ENCODE assay signal across 26 cellular contexts in the genomic region with DNA sequence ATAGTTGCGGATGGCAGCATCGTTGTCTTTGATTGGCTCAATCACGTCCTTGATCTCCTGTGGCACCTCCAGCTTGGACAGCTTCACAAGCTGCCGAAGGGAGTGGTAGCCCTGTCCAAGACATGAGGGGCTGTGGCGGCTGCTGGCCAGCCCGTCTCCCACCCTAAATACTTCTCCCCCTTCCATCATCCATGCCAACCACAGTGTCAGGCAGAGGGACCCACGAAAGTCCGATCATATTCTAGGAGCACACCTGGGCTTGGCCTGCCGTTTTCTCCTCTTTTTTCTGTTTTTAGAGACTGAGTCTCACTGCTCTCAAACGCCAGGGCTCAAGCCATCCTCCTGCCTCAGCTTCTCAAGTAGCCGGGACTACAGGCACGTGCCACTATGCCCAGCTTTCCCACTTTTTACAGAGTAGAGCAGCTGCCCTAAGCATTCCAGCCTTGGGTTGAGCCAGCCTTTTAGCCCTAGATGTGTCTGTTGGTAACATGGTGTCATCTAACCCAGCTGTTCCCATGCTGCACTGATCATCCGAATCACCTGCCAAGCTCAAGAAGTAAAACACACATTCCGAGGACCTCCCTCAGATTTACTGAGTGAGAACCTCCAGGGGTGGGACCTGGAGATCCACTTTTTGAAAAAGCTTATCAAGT. TPM values are rescaled to one million over a fixed set of nuclear protein-coding genes. Genes with fewer than 3 reads are reported as not detected.
DNase-seq lines count a peak whose midpoint lies in the region; ATAC-seq and TF ChIP-seq lines count a peak whose summit lies in the region.
"Had no signal": no experiment of that assay in that cellular context is flagged by ENCODE, and none has a peak within 500 bp of the region (broad histone marks: within the 10 kb centered on the region; RNA-seq: fewer than 3 reads in every experiment).

No MANE protein-coding gene starts in this region.

- TF ChIP-seq CTCF in right atrium auricular region (IDR thresholded peaks at IDR 0.05) (no peak), gastrocnemius medialis (IDR thresholded peaks at IDR 0.05 in 4 of 5, conservative IDR thresholded peaks at IDR 0.05 in 1 of 5) (no peak), upper lobe of left lung (IDR thresholded peaks at IDR 0.05) (no peak)

- TF ChIP-seq EP300 in upper lobe of left lung (IDR thresholded peaks at IDR 0.05): no peak

- no peak for ATAC-seq in gastrocnemius medialis
- ATAC-seq in upper lobe of left lung (ENCODE audit: low FRiP score in 2 of 2): no peak
- ATAC-seq: body of pancreas, mucosa of descending colon had no signal

- H3K4me3 ChIP-seq in right atrium auricular region (no peak overlapping the region), gastrocnemius medialis (no peak overlapping the region), upper lobe of left lung (no peak overlapping the region)
- H3K4me3 ChIP-seq: body of pancreas, GM23248, mucosa of descending colon had no signal

- peak overlapping the region; percentile 96 to 98 for H3K27ac ChIP-seq in right atrium auricular region
- H3K27ac ChIP-seq in gastrocnemius medialis: peak overlapping the region; percentile 90 to 99 (median 97)
- H3K27ac ChIP-seq in upper lobe of left lung: peak overlapping the region; percentile 26 to 99 (median 78)
- H3K27ac ChIP-seq: body of pancreas, GM23248 had no signal

- H3K36me3 ChIP-seq in right atrium auricular region: peaks cover 55% of the 10 kb centered on the region
- H3K36me3 ChIP-seq in gastrocnemius medialis: peaks cover 0 to 55% of the 10 kb centered on the region in 2 donors
- peaks cover 32 to 88% (median 56%) of the 10 kb centered on the region in 4 donors for H3K36me3 ChIP-seq in upper lobe of left lung

- intact Hi-C loops in gastrocnemius medialis (cut with DNase I; ENCODE audit: low total_unique reads): no loop called here

- no peaks in the 10 kb centered on the region for H3K9me3 ChIP-seq in right atrium auricular region
- H3K9me3 ChIP-seq in gastrocnemius medialis: no peaks in the 10 kb centered on the region
- H3K9me3 ChIP-seq in upper lobe of left lung: no peaks in the 10 kb centered on the region
- H3K9me3 ChIP-seq: body of pancreas, mucosa of descending colon, SK-N-SH had no signal

- H3K27me3 ChIP-seq in right atrium auricular region (no peaks in the 10 kb centered on the region), gastrocnemius medialis (no peaks in the 10 kb centered on the region), upper lobe of left lung (no peaks in the 10 kb centered on the region)
- H3K27me3 ChIP-seq: body of pancreas had no signal

- in situ Hi-C loops in gastrocnemius medialis (cut with MboI; ENCODE audit: low sequenced_read_pairs in 4 of 4): no loop called here

- TF ChIP-seq POLR2A in gastrocnemius medialis (IDR thresholded peaks at IDR 0.05) (no peak), upper lobe of left lung (IDR thresholded peaks at IDR 0.05) (no peak)

- 89 to 95% methylated on average over 14 of the region's 14 CpGs for WGBS in upper lobe of left lung, 2 donors

- DNase-seq in activated effector memory CD4-positive, alpha-beta T cell treated with anti-CD3 and anti-CD28 coated beads, Interleukin-2, amount 50 U/mL, for 16 hours: peak; percentile 47
- DNase-seq in activated effector memory CD4-positive, alpha-beta T cell treated with Interleukin-2 at 50 U/mL for 16 hours: no peak
- DNase-seq in right atrium auricular region (ENCODE audit: low spot score) (no peak), gastrocnemius medialis (peak in 1 of 2 donors; percentile 31), upper lobe of left lung (no peak), HT-29 (ENCODE audit: low spot score) (no peak), dermis blood vessel endothelial cell (no peak), inferior parietal cortex (ENCODE audit: extremely low spot score) (no peak)
- DNase-seq: 8988T; activated T-cell treated with anti-CD3 and anti-CD28 coated beads for 4 hours; body of pancreas; CD4-positive, alpha-beta T cell; effector CD4-positive, alpha-beta T cell; glutamatergic neuron; GM23248; Karpas-422; NCI-H1436 treated with DMSO at 0.1 percent for 48 hours; SK-N-SH; small intestine; stimulated activated CD4-positive, alpha-beta T cell treated with anti-CD3 and anti-CD28 coated beads, Interleukin-2, amount 100 ng/mL, for 24 hours had no signal

- peaks cover 0 to 87% of the 10 kb centered on the region in 2 donors for H3K4me1 ChIP-seq in right atrium auricular region
- H3K4me1 ChIP-seq in gastrocnemius medialis: peaks cover 22 to 44% of the 10 kb centered on the region in 2 donors
- peaks cover 30 to 39% (median 37%) of the 10 kb centered on the region in 4 donors for H3K4me1 ChIP-seq in upper lobe of left lung

RNA-seq across cellular contexts. Expression of a gene that starts 10.4 kb away (rescaled TPM):
- total RNA-seq in right atrium auricular region: 10 to 100 TPM; 38.5 to 53.9 TPM
- total RNA-seq in gastrocnemius medialis: 10 to 100 TPM; 10.2 to 24.7 (median 18.1) TPM
- 100 to 1,000 TPM in 2 of 6 donors, 10 to 100 TPM in 4; 51.5 to 163 (median 58.2) TPM for total RNA-seq in upper lobe of left lung
- 25.3 and 32.2 TPM in 2 replicates for total RNA-seq in HT-29 (2014; rRNA removed; shearing (Covaris generic))
- total RNA-seq in dermis blood vessel endothelial cell: 46.3 and 52.4 TPM in 2 replicates

RNA-seq across cellular contexts. Expression of a gene that starts 10.6 kb away (rescaled TPM):
- 10 to 100 TPM; 14.8 to 15.2 TPM for total RNA-seq in right atrium auricular region
- 10 to 100 TPM in 1 of 4 donors, 1 to 10 TPM in 3; 7.1 to 11.9 (median 9.5) TPM for total RNA-seq in gastrocnemius medialis
- total RNA-seq in upper lobe of left lung: 10 to 100 TPM; 21.6 to 96.4 (median 33.0) TPM
- 9.7 TPM in 2 replicates for total RNA-seq in HT-29 (2014; rRNA removed; shearing (Covaris generic))
- 13.9 and 19.9 TPM in 2 replicates for total RNA-seq in dermis blood vessel endothelial cell

RNA-seq across cellular contexts. Expression of a gene that starts 33.4 kb away (rescaled TPM):
- total RNA-seq in right atrium auricular region: 1 to 10 TPM in 1 of 2 donors, under 1 TPM in 1; 0.85 to 1.7 TPM
- total RNA-seq in gastrocnemius medialis: 1 to 10 TPM in 1 of 4 donors, under 1 TPM in 1, not detected in 2; 1.00 to 1.4 TPM
- 10 to 100 TPM in 2 of 6 donors, 1 to 10 TPM in 4; 1.0 to 14.3 (median 8.8) TPM for total RNA-seq in upper lobe of left lung
- total RNA-seq in HT-29 (2014; rRNA removed; shearing (Covaris generic)): not detected in 2 replicates
- 0.05 TPM in 1 of 2 replicates, not detected in the other for total RNA-seq in dermis blood vessel endothelial cell
- total RNA-seq: body of pancreas; CD4-positive, alpha-beta T cell; Daoy; epithelial cell of proximal tubule; GM23248; kidney epithelial cell; NCI-H460; pulmonary artery endothelial cell had no signal

RNA-seq across cellular contexts. Expression of a gene that starts 52.2 kb away (rescaled TPM):
- over 10,000 TPM; 98,870 to 132,613 TPM for total RNA-seq in right atrium auricular region
- 1 to 10 TPM in 2 of 4 donors, under 1 TPM in 1, not detected in 1; 0.53 to 4.2 (median 1.9) TPM for total RNA-seq in gastrocnemius medialis
- 1 to 10 TPM in 1 of 6 donors, not detected in 5; 3.1 TPM for total RNA-seq in upper lobe of left lung
- total RNA-seq in HT-29 (2014; rRNA removed; shearing (Covaris generic)): not detected in 2 replicates
- not detected in 2 replicates for total RNA-seq in dermis blood vessel endothelial cell
- total RNA-seq: CD4-positive, alpha-beta T cell; Daoy; epithelial cell of proximal tubule; GM23248; kidney epithelial cell; NCI-H460; pulmonary artery endothelial cell had no signal

RNA-seq across cellular contexts. Expression of a gene that starts 59.4 kb away (rescaled TPM):
- total RNA-seq in right atrium auricular region: 10 to 100 TPM; 20.8 to 47.2 TPM
- 100 to 1,000 TPM in 2 of 4 donors, 10 to 100 TPM in 2; 37.8 to 144 (median 103) TPM for total RNA-seq in gastrocnemius medialis
- total RNA-seq in upper lobe of left lung: 10 to 100 TPM; 52.2 to 80.1 (median 68.7) TPM
- 52.8 and 54.7 TPM in 2 replicates for total RNA-seq in HT-29 (2014; rRNA removed; shearing (Covaris generic))
- 47.5 and 57.1 TPM in 2 replicates for total RNA-seq in dermis blood vessel endothelial cell
